In the genomic region with DNA sequence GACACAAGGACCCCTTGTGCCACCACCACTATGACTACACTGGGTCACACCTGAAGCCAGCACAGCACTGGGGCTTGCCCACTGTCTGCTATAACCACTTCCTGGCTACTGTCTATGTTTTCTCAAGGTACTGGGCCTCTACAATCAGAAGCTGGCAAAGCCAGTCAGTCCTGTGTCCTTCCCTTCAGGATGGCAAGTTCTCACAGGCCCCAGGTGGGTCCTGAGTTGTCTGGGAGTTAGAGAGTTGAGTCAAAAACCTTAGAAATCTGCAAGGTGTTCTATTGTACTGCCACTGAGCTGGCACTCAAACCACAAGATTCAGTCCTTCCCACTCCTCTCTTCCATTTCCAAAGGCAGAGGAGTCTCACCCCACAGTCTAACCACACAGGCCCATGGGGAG, we compare ENCODE assay signal across 17 cellular contexts.
"Had no signal": no experiment of that assay in that cellular context is flagged by ENCODE, and none has a peak within 500 bp of the region (broad histone marks: within the 10 kb centered on the region; RNA-seq: fewer than 3 reads in every experiment).

No MANE protein-coding gene starts in this region.

- H3K4me1 ChIP-seq: colonic mucosa, esophagus muscularis mucosa, gastrocnemius medialis, heart left ventricle, left lung, lower lobe of right lung had no signal

- DNase-seq: colonic mucosa; cortex of kidney; effector CD8-positive, alpha-beta T cell; effector memory CD8-positive, alpha-beta T cell; endodermal cell; foreskin melanocyte; gastrocnemius medialis; heart left ventricle; hippocampal formation; left cardiac atrium; left lung; left ventricle myocardium superior; lower lobe of right lung; mesendoderm; midbrain; naive thymus-derived CD4-positive, alpha-beta T cell had no signal

- H3K27me3 ChIP-seq: colonic mucosa, esophagus muscularis mucosa, gastrocnemius medialis, heart left ventricle, left lung had no signal

- H3K27ac ChIP-seq: colonic mucosa, esophagus muscularis mucosa, gastrocnemius medialis, heart left ventricle, left lung, lower lobe of right lung had no signal

- H3K9me3 ChIP-seq: colonic mucosa, gastrocnemius medialis, lower lobe of right lung had no signal

- H3K36me3 ChIP-seq: colonic mucosa, esophagus muscularis mucosa, gastrocnemius medialis, heart left ventricle, left lung, lower lobe of right lung had no signal

- H3K4me3 ChIP-seq: colonic mucosa, esophagus muscularis mucosa, gastrocnemius medialis, heart left ventricle, left lung, lower lobe of right lung had no signal
